8 cellular contexts compared by ENCODE assay signal in genomic region chr1:175146535-175147213, GRCh38. TPM values are rescaled to one million over a fixed set of nuclear protein-coding genes. Genes with fewer than 3 reads are reported as not detected.
DNase-seq lines count a peak whose midpoint lies in the region; ATAC-seq, FAIRE-seq and TF ChIP-seq lines count a peak whose summit lies in the region.

No MANE protein-coding gene starts in this region.

- CTCF ChIA-PET in endothelial cell of umbilical vein (lab: Charles Lee) = interaction anchor here (0.6 to 5.8 kb wide), 59 partner anchors 8 to 1749 kb away, joined by 3 to 92 read pairs (median 4); partner anchors contain the start of gene KIAA0040

- peak; percentile 83 for FAIRE-seq in endothelial cell of umbilical vein (lab: Jason Lieb, UNC)

- H3K27me3 ChIP-seq in endothelial cell of umbilical vein (ENCODE audit: control insufficient read depth in 2 of 2, insufficient read depth in 2 of 2, low read length in 2 of 2) = peaks cover 0 to 14% of the 10 kb centered on the region in 2 experiments

- TF ChIP-seq CTCF in GM12875 (IDR thresholded peaks at IDR 0.05; ENCODE audit: borderline replicate concordance, insufficient read depth, low read depth, low read length) = peak; percentile 93
- peak; percentile 86 to 95 for TF ChIP-seq CTCF in endothelial cell of umbilical vein (IDR thresholded peaks at IDR 0.05; ENCODE audit: extremely low read depth in 1 of 2, insufficient read depth in 1 of 2, low read depth in 1 of 2, low read length in 2 of 2)

- no peaks in the 10 kb centered on the region for H3K9me1 ChIP-seq in endothelial cell of umbilical vein (replicated peaks; ENCODE audit: control insufficient read depth, extremely low read depth, insufficient read depth, low read length)

- H2AFZ ChIP-seq in endothelial cell of umbilical vein (ENCODE audit: low read depth, low read length) = no peak overlapping the region

- intact Hi-C loops in endothelial cell of umbilical vein (cut with micrococcal nuclease) = loop anchor here (1.0 to 5.0 kb wide), 3 partner anchors 117 to 678 kb away; no protein-coding TSS in a partner anchor

- no peak overlapping the region for H3K9ac ChIP-seq in endothelial cell of umbilical vein (replicated peaks; ENCODE audit: extremely low read depth, insufficient read depth, low read length)

- H3K4me3 ChIP-seq in GM12875 (ENCODE audit: low read depth, low read length) = no peak overlapping the region
- H3K4me3 ChIP-seq in endothelial cell of umbilical vein (replicated peaks in 1 of 3; ENCODE audit: insufficient read depth in 1 of 3, low read depth in 1 of 3, low read length in 3 of 3) = no peak overlapping the region

- H3K9me3 ChIP-seq in endothelial cell of umbilical vein (replicated peaks; ENCODE audit: control insufficient read depth, insufficient read depth, low read length) = no peaks in the 10 kb centered on the region

- peak; percentile 20 for DNase-seq in NOMO-1 treated with DMSO at 0.1 percent for 48 hours (lab: John Stamatoyannopoulos, UW; ENCODE audit: unreplicated experiment)
- peak; percentile 9 to 12 for DNase-seq in activated CD8-positive, alpha-beta memory T cell treated with anti-CD3 and anti-CD28 coated beads for 4 hours (ENCODE audit: low read depth in 2 of 2)
- peak; percentile 65 for DNase-seq in endothelial cell of umbilical vein (ENCODE audit: low read depth, low spot score)
- DNase-seq in mucosa of gallbladder (ENCODE audit: low spot score) = peak; percentile 62
- DNase-seq in stimulated activated CD8-positive, alpha-beta memory T cell treated with anti-CD3 and anti-CD28 coated beads, Interleukin-7, amount 100 ng/mL, for 4 hours (ENCODE audit: low read depth in 2 of 2) = peak; percentile 41 to 46

- peak; percentile 33 for ATAC-seq in HG03378 (IDR thresholded peaks at IDR 0.05; ENCODE audit: unreplicated experiment)
- ATAC-seq in HG03565 (IDR thresholded peaks at IDR 0.05; ENCODE audit: unreplicated experiment) = no peak

- POLR2A ChIA-PET in endothelial cell of umbilical vein (lab: Charles Lee) = no interaction called here

- no peak overlapping the region for H3K27ac ChIP-seq in endothelial cell of umbilical vein (ENCODE audit: insufficient read depth, low read depth, low read length)

- TF ChIP-seq POLR2A in endothelial cell of umbilical vein (IDR thresholded peaks at IDR 0.05; ENCODE audit: low read depth, low read length) = no peak

- BruUV-seq in endothelial cell of umbilical vein (replicated peaks; lab: Mats Ljungman, UMichigan) = no TSS peak

- no peak overlapping the region for H3K4me2 ChIP-seq in endothelial cell of umbilical vein (ENCODE audit: insufficient read depth, low read length)

- no peaks in the 10 kb centered on the region for H3K4me1 ChIP-seq in endothelial cell of umbilical vein (ENCODE audit: control insufficient read depth, extremely low read depth, insufficient read depth, low read length)

- dilution Hi-C loops in endothelial cell of umbilical vein (cut with MboI; ENCODE audit: extremely low pct_ligation_motif_present, low sequenced_read_pairs) = no loop called here

- H4K20me1 ChIP-seq in endothelial cell of umbilical vein (replicated peaks; ENCODE audit: control insufficient read depth, extremely low read depth, insufficient read depth, low read length) = no peaks in the 10 kb centered on the region

- no peaks in the 10 kb centered on the region for H3K79me2 ChIP-seq in endothelial cell of umbilical vein (ENCODE audit: control insufficient read depth, insufficient read depth, low read length)

- no peaks in the 10 kb centered on the region for H3K36me3 ChIP-seq in endothelial cell of umbilical vein (ENCODE audit: control insufficient read depth in 2 of 2, extremely low read depth in 1 of 2, insufficient read depth in 2 of 2, low read length in 2 of 2)

TF ChIP-seq in endothelial cell of umbilical vein, 7 proteins besides CTCF, POLR2A, EP300 and RAD21:
- TF ChIP-seq GATA2 (IDR thresholded peaks at IDR 0.05; ENCODE audit: insufficient read depth, insufficient read length, low read depth, low read length) = no peak
- no peak for TF ChIP-seq EZH2 (IDR thresholded peaks at IDR 0.05; ENCODE audit: borderline replicate concordance, low read depth, low read length, severe bottlenecking)
- TF ChIP-seq MAX (IDR thresholded peaks at IDR 0.05; ENCODE audit: insufficient read depth, insufficient read length) = no peak
- no peak for TF ChIP-seq POLR2AphosphoS5 (IDR thresholded peaks at IDR 0.05; ENCODE audit: insufficient read depth, low read depth, low read length)
- TF ChIP-seq MYC (IDR thresholded peaks at IDR 0.05; ENCODE audit: low read depth, low read length) = no peak
- no peak for TF ChIP-seq FOS (IDR thresholded peaks at IDR 0.05; ENCODE audit: borderline replicate concordance, insufficient read depth, low read length)
- no peak for TF ChIP-seq JUN (IDR thresholded peaks at IDR 0.05; ENCODE audit: borderline replicate concordance, insufficient read depth, insufficient read length, low read depth)
TF ChIP-seq in endothelial cell of umbilical vein: peak in this region for 0.

RNA-seq across cellular contexts. Expression of gene KIAA0040, which starts 45.9 kb away (rescaled TPM):
- 10.9 and 21.5 TPM in 2 replicates for total RNA-seq in endothelial cell of umbilical vein
- polyA plus RNA-seq in endothelial cell of umbilical vein = 7.3 and 8.3 TPM in 2 replicates
- polyA plus RNA-seq in endothelial cell of umbilical vein (2011; cell fraction: cytosol; rRNA removed) = 5.6 and 7.0 TPM in 2 replicates
- polyA plus RNA-seq in endothelial cell of umbilical vein (2011; cell fraction: nucleus; rRNA removed) = 8.4 and 8.5 TPM in 2 replicates
- 5.3 and 6.5 TPM in 2 replicates for polyA plus RNA-seq in endothelial cell of umbilical vein (2012)
- 12.0 and 15.3 TPM in 2 replicates for polyA minus RNA-seq in endothelial cell of umbilical vein
- 8.2 TPM for polyA minus RNA-seq in endothelial cell of umbilical vein (2011; cell fraction: cytosol; rRNA and poly(A)+ RNA removed)
- 7.4 and 8.8 TPM in 2 replicates for polyA minus RNA-seq in endothelial cell of umbilical vein (2011; cell fraction: nucleus; rRNA and poly(A)+ RNA removed)
- 16.1 TPM for total RNA-seq in mucosa of gallbladder

Comparison
In these comparisons a context has a peak if more than half of its experiments do, and no peak if none do; other contexts are left out.
1. DNase-seq: peak in every context shown above with its lines; median percentile 65 in endothelial cell of umbilical vein; 62 in mucosa of gallbladder; 44 in stimulated activated CD8-positive, alpha-beta memory T cell treated with anti-CD3 and anti-CD28 coated beads, Interleukin-7, amount 100 ng/mL, for 4 hours; 20 in NOMO-1 treated with DMSO at 0.1 percent for 48 hours; 10 in activated CD8-positive, alpha-beta memory T cell treated with anti-CD3 and anti-CD28 coated beads for 4 hours.